12 cellular contexts compared by ENCODE assay signal in genomic region chr12:124715121-124715990, GRCh38.
DNase-seq lines count a peak whose midpoint lies in the region; TF ChIP-seq lines count a peak whose summit lies in the region.
"Had no signal": no experiment of that assay in that cellular context is flagged by ENCODE, and none has a peak within 500 bp of the region (broad histone marks: within the 10 kb centered on the region; RNA-seq: fewer than 3 reads in every experiment).

No MANE protein-coding gene starts in this region.

- TF ChIP-seq RAD21 in SK-N-SH (IDR thresholded peaks at IDR 0.05; ENCODE audit: low read length): no peak

- TF ChIP-seq CTCF in A673 (conservative IDR thresholded peaks at IDR 0.05; ENCODE audit: low read depth, low read length): no peak
- no peak for TF ChIP-seq CTCF in RWPE1 (conservative IDR thresholded peaks at IDR 0.05; ENCODE audit: low read depth)
- TF ChIP-seq CTCF in hepatocyte (IDR thresholded peaks at IDR 0.05; ENCODE audit: poor library complexity): no peak
- no peak for TF ChIP-seq CTCF in SK-N-SH (IDR thresholded peaks at IDR 0.05)

- TSS peak; percentile 58 for BruUV-seq in A673 (replicated peaks; lab: Mats Ljungman, UMichigan)

- no peak overlapping the region for H2AFZ ChIP-seq in hepatocyte
- H2AFZ ChIP-seq in SK-N-SH (ENCODE audit: low read depth): no peak overlapping the region

- peak overlapping the region; percentile 73 for H3K27ac ChIP-seq in A673 (ENCODE audit: low read depth, low read length, poor library complexity, severe bottlenecking)
- H3K27ac ChIP-seq in RWPE1: peak overlapping the region; percentile 29
- H3K27ac ChIP-seq in hepatocyte: peak overlapping the region; percentile 52
- H3K27ac ChIP-seq in SK-N-SH (ENCODE audit: low read depth in 2 of 2, low read length in 1 of 2): no peak overlapping the region
- H3K27ac ChIP-seq: C4-2B, neutrophil, Peyer's patch had no signal

- no peak overlapping the region for H3K9ac ChIP-seq in SK-N-SH

- CTCF ChIA-PET in A673 (lab: Charles Lee) (interaction anchor here (0.7 kb wide), 1 partner anchor 755 kb away, joined by 3 read pairs; no protein-coding TSS in a partner anchor), HEK293T (lab: Yijun Ruan, JAX) (no interaction called here), RWPE1 (lab: Yijun Ruan, JAX) (interaction anchor here (0.6 kb wide), 2 partner anchors 10 to 318 kb away, joined by 3 read pairs; no protein-coding TSS in a partner anchor), SK-N-SH (lab: Yijun Ruan, JAX) (no interaction called here)

- peaks cover 41% of the 10 kb centered on the region for H3K4me1 ChIP-seq in A673 (ENCODE audit: insufficient read depth, low read length, poor library complexity, severe bottlenecking)
- H3K4me1 ChIP-seq in hepatocyte (ENCODE audit: insufficient read depth): peaks cover 9% of the 10 kb centered on the region
- H3K4me1 ChIP-seq in SK-N-SH (ENCODE audit: control insufficient read depth in 1 of 2, insufficient read depth in 2 of 2, low read depth in 1 of 2, low read length in 1 of 2): peaks cover 0 to 31% of the 10 kb centered on the region in 2 experiments; a peak in 3 of 4 replicates

- H3K27me3 ChIP-seq in A673 (replicated peaks; ENCODE audit: insufficient read depth, low read depth, low read length, poor library complexity) (no peaks in the 10 kb centered on the region), hepatocyte (no peaks in the 10 kb centered on the region), SK-N-SH (ENCODE audit: insufficient read depth) (no peaks in the 10 kb centered on the region)
- H3K27me3 ChIP-seq: heart left ventricle, neutrophil, Peyer's patch had no signal

- 64% methylated on average over 15 of the region's 15 CpGs for WGBS in hepatocyte (ENCODE audit: low lambda C conversion rate, missing lambda C conversion rate)
- 90% methylated on average over 9 of the region's 15 CpGs for WGBS in SK-N-SH (ENCODE audit: low lambda C conversion rate)

- intact Hi-C loops in A673 (cut with micrococcal nuclease; ENCODE audit: unreplicated experiment): no loop called here

- H4K20me1 ChIP-seq in hepatocyte (ENCODE audit: insufficient read depth, poor library complexity, severe bottlenecking) (no peaks in the 10 kb centered on the region), SK-N-SH (ENCODE audit: insufficient read depth) (no peaks in the 10 kb centered on the region)

- H3K79me2 ChIP-seq in hepatocyte (no peaks in the 10 kb centered on the region), SK-N-SH (ENCODE audit: insufficient read depth) (no peaks in the 10 kb centered on the region)

- H3K9me2 ChIP-seq in hepatocyte (replicated peaks; ENCODE audit: insufficient read depth) (no peaks in the 10 kb centered on the region), SK-N-SH (no peaks in the 10 kb centered on the region)

- H3K9me3 ChIP-seq in A673 (ENCODE audit: low read depth, low read length, poor library complexity, severe bottlenecking): no peaks in the 10 kb centered on the region
- no peaks in the 10 kb centered on the region for H3K9me3 ChIP-seq in hepatocyte (ENCODE audit: low read depth)
- no peaks in the 10 kb centered on the region for H3K9me3 ChIP-seq in SK-N-SH
- H3K9me3 ChIP-seq: heart left ventricle, neutrophil, Peyer's patch had no signal

- H3K4me2 ChIP-seq in hepatocyte (peak overlapping the region; percentile 37), SK-N-SH (no peak overlapping the region)

- POLR2A ChIA-PET in A673 (lab: Charles Lee; ENCODE audit: low non-redundant PET) (no interaction called here), HEK293T (lab: Yijun Ruan, JAX) (no interaction called here), RWPE1 (lab: Yijun Ruan, JAX; ENCODE audit: low non-redundant PET) (no interaction called here), SK-N-SH (lab: Yijun Ruan, JAX) (no interaction called here)

- no peaks in the 10 kb centered on the region for H3K36me3 ChIP-seq in A673 (ENCODE audit: insufficient read depth, low read length, poor library complexity, severe bottlenecking)
- H3K36me3 ChIP-seq in hepatocyte (replicated peaks; ENCODE audit: insufficient read depth, low read depth): no peaks in the 10 kb centered on the region
- H3K36me3 ChIP-seq in SK-N-SH (replicated peaks in 1 of 2; ENCODE audit: control insufficient read depth in 1 of 2, insufficient read depth in 2 of 2, low read length in 1 of 2): no peaks in the 10 kb centered on the region
- H3K36me3 ChIP-seq: heart left ventricle, neutrophil, Peyer's patch had no signal

- TF ChIP-seq EP300 in SK-N-SH (IDR thresholded peaks at IDR 0.05; ENCODE audit: borderline replicate concordance in 1 of 2, low read depth in 1 of 2, low read length in 1 of 2): no peak

- H3K4me3 ChIP-seq in A673 (ENCODE audit: low read depth, low read length, poor library complexity, severe bottlenecking) (no peak overlapping the region), hepatocyte (no peak overlapping the region), SK-N-SH (ENCODE audit: low read depth in 2 of 2, low read length in 1 of 2) (no peak overlapping the region)
- H3K4me3 ChIP-seq: heart left ventricle, Peyer's patch had no signal

- peak; percentile 77 for DNase-seq in A673 (ENCODE audit: low spot score)
- DNase-seq in HEK293T (ENCODE audit: extremely low spot score): peak; percentile 48
- DNase-seq in RWPE1 (ENCODE audit: low spot score): peak; percentile 22
- peak; percentile 42 for DNase-seq in hepatocyte (ENCODE audit: low spot score)
- no peak for DNase-seq in mesenteric fat pad (ENCODE audit: low spot score)
- DNase-seq in D341Med (ENCODE audit: low spot score): no peak
- no peak for DNase-seq in SK-N-SH
- DNase-seq in activated gamma-delta T cell treated with Interleukin-2 at 50 U/mL for 16 hours: no peak
- DNase-seq: Peyer's patch had no signal

- peaks cover 6% of the 10 kb centered on the region for H3F3A ChIP-seq in SK-N-SH (replicated peaks; ENCODE audit: insufficient read depth)

TF ChIP-seq in HEK293T, 16 proteins besides CTCF, POLR2A, EP300 and RAD21:
- peak; percentile 76; the same call in 1 of the 2 replicates for TF ChIP-seq HDGF (IDR thresholded peaks at IDR 0.05; ENCODE audit: borderline replicate concordance)
- TF ChIP-seq FOXA1 (IDR thresholded peaks at IDR 0.05): no peak
TF ChIP-seq in HEK293T: peak in this region for 1.

TF ChIP-seq in SK-N-SH, 30 proteins besides CTCF, POLR2A, EP300 and RAD21:
- no peak for TF ChIP-seq NRF1 (IDR thresholded peaks at IDR 0.05; ENCODE audit: low read depth, low read length)
- no peak for TF ChIP-seq POLR2AphosphoS5 (IDR thresholded peaks at IDR 0.05; ENCODE audit: low read depth, low read length)
- TF ChIP-seq NFIC (IDR thresholded peaks at IDR 0.05; ENCODE audit: borderline replicate concordance): no peak
- TF ChIP-seq ZBTB33 (IDR thresholded peaks at IDR 0.05; ENCODE audit: borderline replicate concordance, low read depth): no peak
- TF ChIP-seq ELF1 (IDR thresholded peaks at IDR 0.05): no peak
- TF ChIP-seq MAX (IDR thresholded peaks at IDR 0.05; ENCODE audit: low read depth): no peak
- no peak for TF ChIP-seq REST (IDR thresholded peaks at IDR 0.05; ENCODE audit: low read depth, low read length)
- TF ChIP-seq GATA2 (CRISPR knock-in tag; IDR thresholded peaks at IDR 0.05): no peak

Comparison
In these comparisons a context has a peak if more than half of its experiments do, and no peak if none do; other contexts are left out.
1. DNase-seq: peak in A673 (single experiment), HEK293T (single experiment), RWPE1 (single experiment) and hepatocyte (single experiment); none in mesenteric fat pad (single experiment), D341Med (single experiment), SK-N-SH (single experiment) and activated gamma-delta T cell treated with Interleukin-2 at 50 U/mL for 16 hours (single experiment).
2. H3K27ac ChIP-seq: peak in A673 (single experiment), RWPE1 (single experiment) and hepatocyte (single experiment); none in SK-N-SH (0 of 2).
3. CTCF ChIA-PET loops: an anchor here in A673 (0.7 kb wide) and RWPE1 (0.6 kb wide); none called in HEK293T and SK-N-SH.